Comparison of ENCODE assay signal across 1 cellular context in the genomic region with DNA sequence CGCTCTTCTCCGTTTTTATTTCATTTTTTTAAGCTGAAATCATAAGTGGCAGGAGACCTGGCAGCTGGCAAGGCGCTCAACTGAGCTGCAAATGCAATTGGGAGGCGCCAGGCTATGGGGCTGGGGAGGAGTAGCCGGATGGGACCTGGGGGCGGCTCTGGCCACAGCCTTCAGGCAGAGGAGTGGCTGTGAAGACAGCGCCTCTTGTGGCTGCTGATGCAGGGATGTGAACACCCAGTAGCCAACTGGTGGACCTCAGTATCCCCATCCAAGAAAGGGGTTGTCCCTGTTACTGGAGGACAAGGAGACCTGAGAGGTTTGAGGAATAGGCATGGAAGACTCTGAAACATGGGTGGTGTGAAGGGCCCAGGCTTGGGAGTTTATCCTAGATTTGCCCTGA.
TF ChIP-seq lines count a peak whose summit lies in the region.

No MANE protein-coding gene starts in this region.

TF ChIP-seq in H1, 55 proteins besides CTCF, POLR2A, EP300 and RAD21:
- TF ChIP-seq, protein P1, sequence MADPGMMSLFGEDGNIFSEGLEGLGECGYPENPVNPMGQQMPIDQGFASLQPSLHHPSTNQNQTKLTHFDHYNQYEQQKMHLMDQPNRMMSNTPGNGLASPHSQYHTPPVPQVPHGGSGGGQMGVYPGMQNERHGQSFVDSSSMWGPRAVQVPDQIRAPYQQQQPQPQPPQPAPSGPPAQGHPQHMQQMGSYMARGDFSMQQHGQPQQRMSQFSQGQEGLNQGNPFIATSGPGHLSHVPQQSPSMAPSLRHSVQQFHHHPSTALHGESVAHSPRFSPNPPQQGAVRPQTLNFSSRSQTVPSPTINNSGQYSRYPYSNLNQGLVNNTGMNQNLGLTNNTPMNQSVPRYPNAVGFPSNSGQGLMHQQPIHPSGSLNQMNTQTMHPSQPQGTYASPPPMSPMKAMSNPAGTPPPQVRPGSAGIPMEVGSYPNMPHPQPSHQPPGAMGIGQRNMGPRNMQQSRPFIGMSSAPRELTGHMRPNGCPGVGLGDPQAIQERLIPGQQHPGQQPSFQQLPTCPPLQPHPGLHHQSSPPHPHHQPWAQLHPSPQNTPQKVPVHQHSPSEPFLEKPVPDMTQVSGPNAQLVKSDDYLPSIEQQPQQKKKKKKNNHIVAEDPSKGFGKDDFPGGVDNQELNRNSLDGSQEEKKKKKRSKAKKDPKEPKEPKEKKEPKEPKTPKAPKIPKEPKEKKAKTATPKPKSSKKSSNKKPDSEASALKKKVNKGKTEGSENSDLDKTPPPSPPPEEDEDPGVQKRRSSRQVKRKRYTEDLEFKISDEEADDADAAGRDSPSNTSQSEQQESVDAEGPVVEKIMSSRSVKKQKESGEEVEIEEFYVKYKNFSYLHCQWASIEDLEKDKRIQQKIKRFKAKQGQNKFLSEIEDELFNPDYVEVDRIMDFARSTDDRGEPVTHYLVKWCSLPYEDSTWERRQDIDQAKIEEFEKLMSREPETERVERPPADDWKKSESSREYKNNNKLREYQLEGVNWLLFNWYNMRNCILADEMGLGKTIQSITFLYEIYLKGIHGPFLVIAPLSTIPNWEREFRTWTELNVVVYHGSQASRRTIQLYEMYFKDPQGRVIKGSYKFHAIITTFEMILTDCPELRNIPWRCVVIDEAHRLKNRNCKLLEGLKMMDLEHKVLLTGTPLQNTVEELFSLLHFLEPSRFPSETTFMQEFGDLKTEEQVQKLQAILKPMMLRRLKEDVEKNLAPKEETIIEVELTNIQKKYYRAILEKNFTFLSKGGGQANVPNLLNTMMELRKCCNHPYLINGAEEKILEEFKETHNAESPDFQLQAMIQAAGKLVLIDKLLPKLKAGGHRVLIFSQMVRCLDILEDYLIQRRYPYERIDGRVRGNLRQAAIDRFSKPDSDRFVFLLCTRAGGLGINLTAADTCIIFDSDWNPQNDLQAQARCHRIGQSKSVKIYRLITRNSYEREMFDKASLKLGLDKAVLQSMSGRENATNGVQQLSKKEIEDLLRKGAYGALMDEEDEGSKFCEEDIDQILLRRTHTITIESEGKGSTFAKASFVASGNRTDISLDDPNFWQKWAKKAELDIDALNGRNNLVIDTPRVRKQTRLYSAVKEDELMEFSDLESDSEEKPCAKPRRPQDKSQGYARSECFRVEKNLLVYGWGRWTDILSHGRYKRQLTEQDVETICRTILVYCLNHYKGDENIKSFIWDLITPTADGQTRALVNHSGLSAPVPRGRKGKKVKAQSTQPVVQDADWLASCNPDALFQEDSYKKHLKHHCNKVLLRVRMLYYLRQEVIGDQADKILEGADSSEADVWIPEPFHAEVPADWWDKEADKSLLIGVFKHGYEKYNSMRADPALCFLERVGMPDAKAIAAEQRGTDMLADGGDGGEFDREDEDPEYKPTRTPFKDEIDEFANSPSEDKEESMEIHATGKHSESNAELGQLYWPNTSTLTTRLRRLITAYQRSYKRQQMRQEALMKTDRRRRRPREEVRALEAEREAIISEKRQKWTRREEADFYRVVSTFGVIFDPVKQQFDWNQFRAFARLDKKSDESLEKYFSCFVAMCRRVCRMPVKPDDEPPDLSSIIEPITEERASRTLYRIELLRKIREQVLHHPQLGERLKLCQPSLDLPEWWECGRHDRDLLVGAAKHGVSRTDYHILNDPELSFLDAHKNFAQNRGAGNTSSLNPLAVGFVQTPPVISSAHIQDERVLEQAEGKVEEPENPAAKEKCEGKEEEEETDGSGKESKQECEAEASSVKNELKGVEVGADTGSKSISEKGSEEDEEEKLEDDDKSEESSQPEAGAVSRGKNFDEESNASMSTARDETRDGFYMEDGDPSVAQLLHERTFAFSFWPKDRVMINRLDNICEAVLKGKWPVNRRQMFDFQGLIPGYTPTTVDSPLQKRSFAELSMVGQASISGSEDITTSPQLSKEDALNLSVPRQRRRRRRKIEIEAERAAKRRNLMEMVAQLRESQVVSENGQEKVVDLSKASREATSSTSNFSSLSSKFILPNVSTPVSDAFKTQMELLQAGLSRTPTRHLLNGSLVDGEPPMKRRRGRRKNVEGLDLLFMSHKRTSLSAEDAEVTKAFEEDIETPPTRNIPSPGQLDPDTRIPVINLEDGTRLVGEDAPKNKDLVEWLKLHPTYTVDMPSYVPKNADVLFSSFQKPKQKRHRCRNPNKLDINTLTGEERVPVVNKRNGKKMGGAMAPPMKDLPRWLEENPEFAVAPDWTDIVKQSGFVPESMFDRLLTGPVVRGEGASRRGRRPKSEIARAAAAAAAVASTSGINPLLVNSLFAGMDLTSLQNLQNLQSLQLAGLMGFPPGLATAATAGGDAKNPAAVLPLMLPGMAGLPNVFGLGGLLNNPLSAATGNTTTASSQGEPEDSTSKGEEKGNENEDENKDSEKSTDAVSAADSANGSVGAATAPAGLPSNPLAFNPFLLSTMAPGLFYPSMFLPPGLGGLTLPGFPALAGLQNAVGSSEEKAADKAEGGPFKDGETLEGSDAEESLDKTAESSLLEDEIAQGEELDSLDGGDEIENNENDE (IDR thresholded peaks at IDR 0.05; ENCODE audit: insufficient replicate concordance, low read length) = no peak
- no peak for TF ChIP-seq ZNF274 (IDR thresholded peaks at IDR 0.05; ENCODE audit: borderline replicate concordance, extremely low read depth, low read length)
- TF ChIP-seq KDM1A (IDR thresholded peaks at IDR 0.05; ENCODE audit: borderline replicate concordance, low read length) = peak; percentile 92
- TF ChIP-seq BRCA1 (IDR thresholded peaks at IDR 0.05; ENCODE audit: low read depth, low read length) = no peak
- no peak for TF ChIP-seq SIN3A (conservative IDR thresholded peaks at IDR 0.05 in 1 of 2, IDR thresholded peaks at IDR 0.05 in 1 of 2; ENCODE audit: low read depth in 1 of 2, low read length in 2 of 2)
- TF ChIP-seq GABPA (IDR thresholded peaks at IDR 0.05; ENCODE audit: borderline replicate concordance, insufficient read depth, low read length) = no peak; the same call in 1 of the 2 replicates
- no peak for TF ChIP-seq POU5F1 (IDR thresholded peaks at IDR 0.05; ENCODE audit: low read depth, low read length)
- TF ChIP-seq, protein P2, sequence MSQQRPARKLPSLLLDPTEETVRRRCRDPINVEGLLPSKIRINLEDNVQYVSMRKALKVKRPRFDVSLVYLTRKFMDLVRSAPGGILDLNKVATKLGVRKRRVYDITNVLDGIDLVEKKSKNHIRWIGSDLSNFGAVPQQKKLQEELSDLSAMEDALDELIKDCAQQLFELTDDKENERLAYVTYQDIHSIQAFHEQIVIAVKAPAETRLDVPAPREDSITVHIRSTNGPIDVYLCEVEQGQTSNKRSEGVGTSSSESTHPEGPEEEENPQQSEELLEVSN (IDR thresholded peaks at IDR 0.05) = no peak
- TF ChIP-seq CEBPB (IDR thresholded peaks at IDR 0.05; ENCODE audit: low read depth, low read length) = 0 out of 2 replicates have a peak, but pooled peaks have one; percentile 7
- no peak for TF ChIP-seq KDM5A (IDR thresholded peaks at IDR 0.05; ENCODE audit: low read length)
- no peak for TF ChIP-seq GTF2F1 (IDR thresholded peaks at IDR 0.05; ENCODE audit: borderline replicate concordance, low read depth, low read length)
- no peak for TF ChIP-seq SIRT6 (IDR thresholded peaks at IDR 0.05; ENCODE audit: low read length)
- TF ChIP-seq CREB1 (IDR thresholded peaks at IDR 0.05) = peak; percentile 47
- TF ChIP-seq JUN (IDR thresholded peaks at IDR 0.05; ENCODE audit: low read depth, low read length) = no peak
- no peak for TF ChIP-seq MAFK (IDR thresholded peaks at IDR 0.05; ENCODE audit: low read depth, low read length)
- TF ChIP-seq, protein P3, sequence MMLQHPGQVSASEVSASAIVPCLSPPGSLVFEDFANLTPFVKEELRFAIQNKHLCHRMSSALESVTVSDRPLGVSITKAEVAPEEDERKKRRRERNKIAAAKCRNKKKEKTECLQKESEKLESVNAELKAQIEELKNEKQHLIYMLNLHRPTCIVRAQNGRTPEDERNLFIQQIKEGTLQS (IDR thresholded peaks at IDR 0.05; ENCODE audit: insufficient read depth, low read depth, low read length) = no peak
- TF ChIP-seq RXRA (IDR thresholded peaks at IDR 0.05; ENCODE audit: insufficient read depth, low read depth, low read length) = no peak
- no peak for TF ChIP-seq CTBP2 (IDR thresholded peaks at IDR 0.05; ENCODE audit: borderline replicate concordance, insufficient read depth, insufficient read length, low read length)
- TF ChIP-seq, protein P4, sequence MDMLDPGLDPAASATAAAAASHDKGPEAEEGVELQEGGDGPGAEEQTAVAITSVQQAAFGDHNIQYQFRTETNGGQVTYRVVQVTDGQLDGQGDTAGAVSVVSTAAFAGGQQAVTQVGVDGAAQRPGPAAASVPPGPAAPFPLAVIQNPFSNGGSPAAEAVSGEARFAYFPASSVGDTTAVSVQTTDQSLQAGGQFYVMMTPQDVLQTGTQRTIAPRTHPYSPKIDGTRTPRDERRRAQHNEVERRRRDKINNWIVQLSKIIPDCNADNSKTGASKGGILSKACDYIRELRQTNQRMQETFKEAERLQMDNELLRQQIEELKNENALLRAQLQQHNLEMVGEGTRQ (IDR thresholded peaks at IDR 0.05; ENCODE audit: low read length) = no peak
- no peak for TF ChIP-seq PHF8 (conservative IDR thresholded peaks at IDR 0.05; ENCODE audit: low read depth, low read length)
- peak; percentile 38; the same call in 1 of the 2 replicates for TF ChIP-seq YY1 (IDR thresholded peaks at IDR 0.05; ENCODE audit: low read depth, low read length)
- no peak for TF ChIP-seq BCL11A (IDR thresholded peaks at IDR 0.05; ENCODE audit: low read depth in 2 of 2, low read length in 2 of 2)
- no peak for TF ChIP-seq BACH1 (IDR thresholded peaks at IDR 0.05; ENCODE audit: low read length)
- no peak for TF ChIP-seq CBX5 (IDR thresholded peaks at IDR 0.05; ENCODE audit: low read depth, low read length)
- TF ChIP-seq, protein P5, sequence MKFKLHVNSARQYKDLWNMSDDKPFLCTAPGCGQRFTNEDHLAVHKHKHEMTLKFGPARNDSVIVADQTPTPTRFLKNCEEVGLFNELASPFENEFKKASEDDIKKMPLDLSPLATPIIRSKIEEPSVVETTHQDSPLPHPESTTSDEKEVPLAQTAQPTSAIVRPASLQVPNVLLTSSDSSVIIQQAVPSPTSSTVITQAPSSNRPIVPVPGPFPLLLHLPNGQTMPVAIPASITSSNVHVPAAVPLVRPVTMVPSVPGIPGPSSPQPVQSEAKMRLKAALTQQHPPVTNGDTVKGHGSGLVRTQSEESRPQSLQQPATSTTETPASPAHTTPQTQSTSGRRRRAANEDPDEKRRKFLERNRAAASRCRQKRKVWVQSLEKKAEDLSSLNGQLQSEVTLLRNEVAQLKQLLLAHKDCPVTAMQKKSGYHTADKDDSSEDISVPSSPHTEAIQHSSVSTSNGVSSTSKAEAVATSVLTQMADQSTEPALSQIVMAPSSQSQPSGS (IDR thresholded peaks at IDR 0.05; ENCODE audit: low read length) = no peak
- TF ChIP-seq, protein P6, sequence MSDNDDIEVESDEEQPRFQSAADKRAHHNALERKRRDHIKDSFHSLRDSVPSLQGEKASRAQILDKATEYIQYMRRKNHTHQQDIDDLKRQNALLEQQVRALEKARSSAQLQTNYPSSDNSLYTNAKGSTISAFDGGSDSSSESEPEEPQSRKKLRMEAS (IDR thresholded peaks at IDR 0.05) = no peak
- no peak for TF ChIP-seq RBBP5 (IDR thresholded peaks at IDR 0.05; ENCODE audit: borderline replicate concordance, low read depth, low read length)
- TF ChIP-seq RNF2 (IDR thresholded peaks at IDR 0.05; ENCODE audit: borderline replicate concordance, low read depth, low read length, missing control alignments, poor library complexity, severe bottlenecking) = no peak
- TF ChIP-seq EGR1 (IDR thresholded peaks at IDR 0.05; ENCODE audit: borderline replicate concordance, low read depth, low read length) = peak; percentile 59; the same call in 1 of the 2 replicates
- no peak for TF ChIP-seq RFX5 (IDR thresholded peaks at IDR 0.05; ENCODE audit: borderline replicate concordance, low read depth, low read length)
- no peak for TF ChIP-seq HDAC6 (IDR thresholded peaks at IDR 0.05; ENCODE audit: low read depth, low read length)
- no peak for TF ChIP-seq POLR2AphosphoS5 (IDR thresholded peaks at IDR 0.05; ENCODE audit: low read depth, low read length)
- TF ChIP-seq FOSL1 (IDR thresholded peaks at IDR 0.05; ENCODE audit: insufficient read depth, low read depth, low read length) = no peak
- no peak for TF ChIP-seq CHD1 (IDR thresholded peaks at IDR 0.05; ENCODE audit: low read depth, low read length)
- no peak for TF ChIP-seq SIX5 (IDR thresholded peaks at IDR 0.05; ENCODE audit: low read depth, low read length)
- TF ChIP-seq SUZ12 (IDR thresholded peaks at IDR 0.05; ENCODE audit: low read length) = no peak
- no peak for TF ChIP-seq EZH2 (IDR thresholded peaks at IDR 0.05; ENCODE audit: low read depth, low read length, severe bottlenecking)
- TF ChIP-seq SAP30 (IDR thresholded peaks at IDR 0.05; ENCODE audit: insufficient read depth, insufficient replicate concordance, low read length) = no peak
- no peak for TF ChIP-seq SP4 (IDR thresholded peaks at IDR 0.05; ENCODE audit: low read length)
- TF ChIP-seq TAF7 (optimal IDR thresholded peaks at IDR 0.05; ENCODE audit: borderline replicate concordance, low read depth, low read length) = no peak
- no peak for TF ChIP-seq TEAD4 (IDR thresholded peaks at IDR 0.05; ENCODE audit: low read depth, low read length)
- TF ChIP-seq ASH2L (IDR thresholded peaks at IDR 0.05; ENCODE audit: low read length) = no peak
- no peak for TF ChIP-seq TAF1 (IDR thresholded peaks at IDR 0.05; ENCODE audit: low read depth, low read length)
- TF ChIP-seq JUND (IDR thresholded peaks at IDR 0.05; ENCODE audit: low read length) = 0 out of 2 replicates have a peak, but pooled peaks have one; percentile 21
- peak; percentile 52 to 61; a peak in 1 of 4 replicates for TF ChIP-seq HDAC2 (IDR thresholded peaks at IDR 0.05; ENCODE audit: borderline replicate concordance in 1 of 2, low read depth in 2 of 2, low read length in 2 of 2)
- TF ChIP-seq KDM4A (IDR thresholded peaks at IDR 0.05; ENCODE audit: low read depth, low read length, severe bottlenecking) = no peak
- TF ChIP-seq CHD2 (IDR thresholded peaks at IDR 0.05; ENCODE audit: low read length) = no peak
- TF ChIP-seq CBX8 (IDR thresholded peaks at IDR 0.05; ENCODE audit: borderline replicate concordance, low read depth, low read length) = no peak
- no peak for TF ChIP-seq TCF12 (IDR thresholded peaks at IDR 0.05; ENCODE audit: low read depth, low read length)
- peak; percentile 15 for TF ChIP-seq NANOG (IDR thresholded peaks at IDR 0.05; ENCODE audit: insufficient read depth, low read depth, low read length, poor library complexity, severe bottlenecking)
- TF ChIP-seq SP2 (IDR thresholded peaks at IDR 0.05; ENCODE audit: low read length) = no peak
- no peak for TF ChIP-seq SP1 (IDR thresholded peaks at IDR 0.05; ENCODE audit: low read depth, low read length)
- no peak for TF ChIP-seq NRF1 (IDR thresholded peaks at IDR 0.05; ENCODE audit: low read depth, low read length)
- no peak; the same call in 1 of the 2 replicates for TF ChIP-seq TBP (IDR thresholded peaks at IDR 0.05; ENCODE audit: low read depth, low read length)
- TF ChIP-seq SRF (IDR thresholded peaks at IDR 0.05; ENCODE audit: low read depth, low read length) = no peak
